Comparison of ENCODE assay signal across 8 cellular contexts in genomic region chr16:81431554-81432353, GRCh38. TPM values are rescaled to one million over a fixed set of nuclear protein-coding genes. Genes with fewer than 3 reads are reported as not detected.
DNase-seq lines count a peak whose midpoint lies in the region; ATAC-seq and TF ChIP-seq lines count a peak whose summit lies in the region.

No MANE protein-coding gene starts in this region.

- ATAC-seq in activated CD4-positive, alpha-beta T cell treated with anti-CD3 and anti-CD28 coated beads for 36 hours: no peak
- ATAC-seq in HG03342 (IDR thresholded peaks at IDR 0.05; ENCODE audit: unreplicated experiment) (no peak), GM18519 (IDR thresholded peaks at IDR 0.05; ENCODE audit: low FRiP score, unreplicated experiment) (no peak)

- POLR2A ChIA-PET in activated CD4-positive, alpha-beta T cell treated with anti-CD3 and anti-CD28 coated beads for 36 hours (lab: Charles Lee): no interaction called here

- H3K27ac ChIP-seq in ascending aorta: peak overlapping the region in 1 of 2 donors; percentile 18
- peak overlapping the region; percentile 16 for H3K27ac ChIP-seq in muscle layer of duodenum (ENCODE audit: low read length)

- H3K4me1 ChIP-seq in ascending aorta (no peaks in the 10 kb centered on the region), muscle layer of duodenum (ENCODE audit: control insufficient read depth in 1 of 2, insufficient read depth in 2 of 2, low read length in 2 of 2) (peaks cover 0 to 4% of the 10 kb centered on the region in 2 donors)

- no peak for TF ChIP-seq CTCF in ascending aorta (IDR thresholded peaks at IDR 0.05)

- CTCF ChIA-PET in activated CD4-positive, alpha-beta T cell treated with anti-CD3 and anti-CD28 coated beads for 36 hours (lab: Charles Lee): interaction anchor here (1.3 kb wide), 1 partner anchor 28 kb away, joined by 4 read pairs; no protein-coding TSS in a partner anchor

- H3K27me3 Mint-ChIP-seq in activated CD4-positive, alpha-beta T cell treated with anti-CD3 and anti-CD28 coated beads for 36 hours: no peaks in the 10 kb centered on the region

- peaks cover 2% of the 10 kb centered on the region for H3K4me1 Mint-ChIP-seq in activated CD4-positive, alpha-beta T cell treated with anti-CD3 and anti-CD28 coated beads for 36 hours

- H3K9me3 ChIP-seq in MG63: no peaks in the 10 kb centered on the region
- H3K9me3 ChIP-seq in ascending aorta: no peaks in the 10 kb centered on the region
- no peaks in the 10 kb centered on the region for H3K9me3 ChIP-seq in muscle layer of duodenum (ENCODE audit: control insufficient read depth in 1 of 2, low read length in 2 of 2)

- no peaks in the 10 kb centered on the region for H3K9me3 Mint-ChIP-seq in activated CD4-positive, alpha-beta T cell treated with anti-CD3 and anti-CD28 coated beads for 36 hours (ENCODE audit: low read depth)

- H3K27me3 ChIP-seq in MG63: no peaks in the 10 kb centered on the region
- no peaks in the 10 kb centered on the region for H3K27me3 ChIP-seq in ascending aorta
- H3K27me3 ChIP-seq in muscle layer of duodenum (ENCODE audit: low read depth, low read length): no peaks in the 10 kb centered on the region

- no peak overlapping the region for H3K27ac Mint-ChIP-seq in activated CD4-positive, alpha-beta T cell treated with anti-CD3 and anti-CD28 coated beads for 36 hours

- no peaks in the 10 kb centered on the region for H3K36me3 ChIP-seq in MG63
- H3K36me3 ChIP-seq in ascending aorta: no peaks in the 10 kb centered on the region
- H3K36me3 ChIP-seq in muscle layer of duodenum (ENCODE audit: control insufficient read depth in 1 of 2, insufficient read depth in 2 of 2, low read length in 2 of 2): no peaks in the 10 kb centered on the region

- no peak overlapping the region for H3K4me3 Mint-ChIP-seq in activated CD4-positive, alpha-beta T cell treated with anti-CD3 and anti-CD28 coated beads for 36 hours

- intact Hi-C loops in ascending aorta (cut with DNase I): no loop called here
- intact Hi-C loops in activated CD4-positive, alpha-beta T cell treated with anti-CD3 and anti-CD28 coated beads for 36 hours (cut with DNase I, micrococcal nuclease): no loop called here

- no peak overlapping the region for H3K4me3 ChIP-seq in MG63
- no peak overlapping the region for H3K4me3 ChIP-seq in ascending aorta
- H3K4me3 ChIP-seq in muscle layer of duodenum (ENCODE audit: low read depth in 1 of 2, low read length in 2 of 2): no peak overlapping the region

- H3K36me3 Mint-ChIP-seq in activated CD4-positive, alpha-beta T cell treated with anti-CD3 and anti-CD28 coated beads for 36 hours (ENCODE audit: low read depth): no peaks in the 10 kb centered on the region

- DNase-seq in COLO668 (lab: John Stamatoyannopoulos, UW; ENCODE audit: unreplicated experiment) (peak; percentile 66), MG63 (peak; percentile 80), ascending aorta (ENCODE audit: low spot score in 2 of 2) (peak; percentile 29 to 76), NCI-H2196 treated with DMSO at 0.1 percent for 48 hours (lab: John Stamatoyannopoulos, UW; ENCODE audit: unreplicated experiment) (no peak)
- DNase-seq in activated CD4-positive, alpha-beta T cell treated with anti-CD3 and anti-CD28 coated beads for 36 hours: no peak

RNA-seq across cellular contexts. Expression of gene CMIP, which starts 12.9 kb away (rescaled TPM):
- 1.4 and 1.8 TPM in 2 replicates for total RNA-seq in MG63 (2014; rRNA removed; shearing (Covaris generic); ENCODE audit: low replicate concordance)
- 110 TPM for total RNA-seq in ascending aorta
- 10 to 100 TPM; 39.1 to 40.3 TPM for total RNA-seq in activated CD4-positive, alpha-beta T cell treated with anti-CD3 and anti-CD28 coated beads for 36 hours

Comparison
In these comparisons a context has a peak if more than half of its experiments do, and no peak if none do; other contexts are left out.
1. DNase-seq: peak in COLO668 (single experiment), MG63 (single experiment) and ascending aorta (2 of 2); none in activated CD4-positive, alpha-beta T cell treated with anti-CD3 and anti-CD28 coated beads for 36 hours (single experiment) and NCI-H2196 treated with DMSO at 0.1 percent for 48 hours (single experiment).
2. RNA of gene CMIP, which starts 12.9 kb away (total RNA-seq): 110 TPM in ascending aorta (single experiment) and 39.1 to 40.3 TPM in activated CD4-positive, alpha-beta T cell treated with anti-CD3 and anti-CD28 coated beads for 36 hours; 1.4 to 1.8 TPM in MG63; every median in the first group is over 10 times any median in the second.